ENCODE assay signal across 1 cellular context in the genomic region with DNA sequence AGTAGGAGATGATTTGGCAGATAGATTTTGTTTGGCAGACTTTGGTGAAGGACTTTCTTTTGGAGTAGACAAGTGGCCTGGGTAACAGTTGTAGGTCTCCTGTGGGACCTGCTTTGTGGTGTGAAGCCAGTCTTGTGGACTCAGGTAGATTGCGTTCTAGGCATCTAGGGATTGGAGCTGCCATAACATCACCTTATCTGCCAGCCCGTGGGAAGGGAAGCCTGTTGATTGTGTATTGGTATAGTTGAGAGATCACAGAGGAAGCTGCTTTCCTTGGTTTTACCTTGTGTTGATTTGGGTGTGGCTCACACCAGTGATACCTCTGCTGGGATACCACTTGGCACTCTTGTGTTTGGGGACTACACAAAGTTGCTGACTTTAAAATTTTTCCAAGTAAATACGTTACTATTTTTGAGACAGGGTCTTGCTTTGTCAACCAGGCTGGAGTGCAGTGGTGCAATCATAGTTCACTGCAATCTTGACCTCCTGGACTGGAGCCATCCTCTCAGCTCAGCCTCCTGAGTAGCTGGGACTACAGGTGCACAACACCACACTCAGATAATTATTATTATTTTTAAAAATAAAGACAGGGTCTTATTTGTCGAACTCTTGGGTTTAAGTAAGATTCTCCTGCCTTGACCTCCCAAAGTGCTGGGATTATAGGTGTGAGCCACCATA.
TF ChIP-seq lines count a peak whose summit lies in the region.

No MANE protein-coding gene starts in this region.

TF ChIP-seq in GM12891, 5 proteins besides CTCF, POLR2A, EP300 and RAD21:
- TF ChIP-seq POLR2AphosphoS5 (IDR thresholded peaks at IDR 0.05; ENCODE audit: low read depth, low read length) (no peak), POU2F2 (IDR thresholded peaks at IDR 0.05; ENCODE audit: low read depth, low read length) (no peak), TAF1 (IDR thresholded peaks at IDR 0.05; ENCODE audit: low read depth, low read length) (no peak), PAX5 (IDR thresholded peaks at IDR 0.05; ENCODE audit: insufficient read depth, low read length, severe bottlenecking) (no peak), SPI1 (IDR thresholded peaks at IDR 0.05; ENCODE audit: low read depth, low read length) (no peak)
